Comparison of ENCODE assay signal across 16 cellular contexts in genomic region chr16:31330553-31330890, GRCh38. TPM values are rescaled to one million over a fixed set of nuclear protein-coding genes. Genes with fewer than 3 reads are reported as not detected.
DNase-seq lines count a peak whose midpoint lies in the region; ATAC-seq, FAIRE-seq and TF ChIP-seq lines count a peak whose summit lies in the region.
"Had no signal": no experiment of that assay in that cellular context is flagged by ENCODE, and none has a peak within 500 bp of the region (broad histone marks: within the 10 kb centered on the region; RNA-seq: fewer than 3 reads in every experiment).

No MANE protein-coding gene starts in this region.

- DNase-seq in activated effector memory CD4-positive, alpha-beta T cell treated with anti-CD3 and anti-CD28 coated beads, Interleukin-2, amount 50 U/mL, for 16 hours, result peak; percentile 57
- no peak for DNase-seq in activated effector memory CD4-positive, alpha-beta T cell treated with Interleukin-2 at 50 U/mL for 16 hours
- DNase-seq in WTC11 (ENCODE audit: low spot score) (no peak), endothelial cell of umbilical vein (ENCODE audit: low read depth, low spot score) (no peak), osteocyte (ENCODE audit: extremely low spot score, unreplicated experiment) (no peak), HT-29 (ENCODE audit: low spot score) (no peak)
- DNase-seq: left ventricle myocardium superior; NCI-H1930; NCI-H524 treated with DMSO at 0.1 percent for 48 hours; SK-N-SH; stimulated activated CD4-positive, alpha-beta T cell treated with anti-CD3 and anti-CD28 coated beads, Interleukin-2, amount 100 ng/mL, for 24 hours had no signal

- FAIRE-seq in endothelial cell of umbilical vein (lab: Jason Lieb, UNC), result no peak

- no peaks in the 10 kb centered on the region for H4K20me1 ChIP-seq in endothelial cell of umbilical vein (replicated peaks; ENCODE audit: control insufficient read depth, extremely low read depth, insufficient read depth, low read length)

- no peak overlapping the region for H3K9ac ChIP-seq in endothelial cell of umbilical vein (replicated peaks; ENCODE audit: extremely low read depth, insufficient read depth, low read length)
- H3K9ac ChIP-seq: SK-N-SH had no signal

- BruUV-seq in endothelial cell of umbilical vein (replicated peaks; lab: Mats Ljungman, UMichigan), result no TSS peak

- H3K4me3 Mint-ChIP-seq in WTC11, result peak overlapping the region; percentile 58
- H3K4me3 Mint-ChIP-seq in osteocyte (ENCODE audit: unreplicated experiment), result peak overlapping the region; percentile 46

- H3K27ac Mint-ChIP-seq in WTC11 (no peak overlapping the region), osteocyte (ENCODE audit: unreplicated experiment) (no peak overlapping the region)

- no peak overlapping the region for H3K4me2 ChIP-seq in endothelial cell of umbilical vein (ENCODE audit: insufficient read depth, low read length)

- H3K4me1 ChIP-seq in endothelial cell of umbilical vein (ENCODE audit: control insufficient read depth, extremely low read depth, insufficient read depth, low read length), result no peaks in the 10 kb centered on the region

- dilution Hi-C loops in endothelial cell of umbilical vein (cut with MboI; ENCODE audit: extremely low pct_ligation_motif_present, low sequenced_read_pairs), result no loop called here

- POLR2A ChIA-PET in WTC11 (lab: Charles Lee), result no interaction called here
- POLR2A ChIA-PET in endothelial cell of umbilical vein (lab: Charles Lee), result no interaction called here

- H3K27ac ChIP-seq in endothelial cell of umbilical vein (ENCODE audit: insufficient read depth, low read depth, low read length), result no peak overlapping the region
- H3K27ac ChIP-seq: tibial nerve had no signal

- no peaks in the 10 kb centered on the region for H3K9me1 ChIP-seq in endothelial cell of umbilical vein (replicated peaks; ENCODE audit: control insufficient read depth, extremely low read depth, insufficient read depth, low read length)

- TF ChIP-seq CTCF in WTC11 (IDR thresholded peaks at IDR 0.05) (no peak), endothelial cell of umbilical vein (IDR thresholded peaks at IDR 0.05; ENCODE audit: extremely low read depth in 1 of 2, insufficient read depth in 1 of 2, low read depth in 1 of 2, low read length in 2 of 2) (no peak), osteocyte (IDR thresholded peaks at IDR 0.05) (no peak)

- H3K36me3 Mint-ChIP-seq in WTC11 (no peaks in the 10 kb centered on the region), osteocyte (ENCODE audit: unreplicated experiment) (no peaks in the 10 kb centered on the region)

- H3K27me3 ChIP-seq in endothelial cell of umbilical vein (ENCODE audit: control insufficient read depth in 2 of 2, insufficient read depth in 2 of 2, low read length in 2 of 2), result peaks cover 13 to 18% of the 10 kb centered on the region in 2 experiments

- H3K36me3 ChIP-seq in endothelial cell of umbilical vein (ENCODE audit: control insufficient read depth in 2 of 2, extremely low read depth in 1 of 2, insufficient read depth in 2 of 2, low read length in 2 of 2), result no peaks in the 10 kb centered on the region
- H3K36me3 ChIP-seq: tibial nerve had no signal

- H3K27me3 Mint-ChIP-seq in WTC11 (ENCODE audit: low read depth), result peaks cover 53% of the 10 kb centered on the region
- peaks cover 19% of the 10 kb centered on the region for H3K27me3 Mint-ChIP-seq in osteocyte (ENCODE audit: unreplicated experiment)

- CTCF ChIA-PET in WTC11 (lab: Charles Lee), result interaction anchor here (1.2 kb wide), 1 partner anchor 113 kb away, joined by 3 read pairs; no protein-coding TSS in a partner anchor
- CTCF ChIA-PET in endothelial cell of umbilical vein (lab: Charles Lee), result no interaction called here

- H3K4me1 Mint-ChIP-seq in WTC11, result peaks cover 26% of the 10 kb centered on the region
- peaks cover 3% of the 10 kb centered on the region for H3K4me1 Mint-ChIP-seq in osteocyte (ENCODE audit: unreplicated experiment)

- H3K9me3 Mint-ChIP-seq in WTC11 (peaks cover 3% of the 10 kb centered on the region; the same call in 1 of the 2 replicates), osteocyte (ENCODE audit: unreplicated experiment) (no peaks in the 10 kb centered on the region)

- no peaks in the 10 kb centered on the region for H3K9me3 ChIP-seq in endothelial cell of umbilical vein (replicated peaks; ENCODE audit: control insufficient read depth, insufficient read depth, low read length)
- H3K9me3 ChIP-seq: SK-N-SH had no signal

- H3K4me3 ChIP-seq in endothelial cell of umbilical vein (replicated peaks in 1 of 3; ENCODE audit: insufficient read depth in 1 of 3, low read depth in 1 of 3, low read length in 3 of 3), result no peak overlapping the region

- ATAC-seq in WTC11 (no peak), HG03045 (IDR thresholded peaks at IDR 0.05; ENCODE audit: unreplicated experiment) (no peak), GM21390 (IDR thresholded peaks at IDR 0.05; ENCODE audit: unreplicated experiment) (no peak)
- ATAC-seq: left ventricle myocardium superior, sciatic nerve had no signal

- intact Hi-C loops in endothelial cell of umbilical vein (cut with micrococcal nuclease), result no loop called here

- TF ChIP-seq POLR2A in endothelial cell of umbilical vein (IDR thresholded peaks at IDR 0.05; ENCODE audit: low read depth, low read length), result no peak

- H2AFZ ChIP-seq in endothelial cell of umbilical vein (ENCODE audit: low read depth, low read length), result no peak overlapping the region

- no peaks in the 10 kb centered on the region for H3K79me2 ChIP-seq in endothelial cell of umbilical vein (ENCODE audit: control insufficient read depth, insufficient read depth, low read length)

TF ChIP-seq in WTC11, 78 proteins besides CTCF, POLR2A, EP300 and RAD21 (continues in another document):
- TF ChIP-seq PRDM15 (CRISPR knock-in tag; IDR thresholded peaks at IDR 0.05) (no peak), GTF2I (CRISPR knock-in tag; conservative IDR thresholded peaks at IDR 0.05) (no peak)

TF ChIP-seq in endothelial cell of umbilical vein, 7 proteins besides CTCF, POLR2A, EP300 and RAD21:
- TF ChIP-seq EZH2 (IDR thresholded peaks at IDR 0.05; ENCODE audit: borderline replicate concordance, low read depth, low read length, severe bottlenecking), result peak; percentile 47
- TF ChIP-seq, protein P1, sequence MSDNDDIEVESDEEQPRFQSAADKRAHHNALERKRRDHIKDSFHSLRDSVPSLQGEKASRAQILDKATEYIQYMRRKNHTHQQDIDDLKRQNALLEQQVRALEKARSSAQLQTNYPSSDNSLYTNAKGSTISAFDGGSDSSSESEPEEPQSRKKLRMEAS (IDR thresholded peaks at IDR 0.05; ENCODE audit: insufficient read depth, insufficient read length), result no peak
- no peak for TF ChIP-seq FOS (IDR thresholded peaks at IDR 0.05; ENCODE audit: borderline replicate concordance, insufficient read depth, low read length)
- TF ChIP-seq MYC (IDR thresholded peaks at IDR 0.05; ENCODE audit: low read depth, low read length), result no peak
- no peak for TF ChIP-seq POLR2AphosphoS5 (IDR thresholded peaks at IDR 0.05; ENCODE audit: insufficient read depth, low read depth, low read length)
- no peak for TF ChIP-seq JUN (IDR thresholded peaks at IDR 0.05; ENCODE audit: borderline replicate concordance, insufficient read depth, insufficient read length, low read depth)

RNA-seq across cellular contexts. Expression of gene ITGAX, which starts 24.5 kb away (rescaled TPM):
- total RNA-seq in WTC11 (2021), result 0.25 to 0.33 TPM (median 0.32 TPM) in 3 replicates
- 0.72 and 1.4 TPM in 2 replicates for total RNA-seq in endothelial cell of umbilical vein
- polyA plus RNA-seq in endothelial cell of umbilical vein, result 0.10 and 0.18 TPM in 2 replicates
- polyA plus RNA-seq in endothelial cell of umbilical vein (2011; cell fraction: cytosol; rRNA removed), result 0.30 and 0.32 TPM in 2 replicates
- 0.80 and 0.90 TPM in 2 replicates for polyA plus RNA-seq in endothelial cell of umbilical vein (2011; cell fraction: nucleus; rRNA removed)
- 1.2 TPM in 2 replicates for polyA plus RNA-seq in endothelial cell of umbilical vein (2012)
- polyA minus RNA-seq in endothelial cell of umbilical vein, result 0.15 and 0.32 TPM in 2 replicates
- polyA minus RNA-seq in endothelial cell of umbilical vein (2011; cell fraction: cytosol; rRNA and poly(A)+ RNA removed), result not detected
- polyA minus RNA-seq in endothelial cell of umbilical vein (2011; cell fraction: nucleus; rRNA and poly(A)+ RNA removed), result 0.29 and 0.48 TPM in 2 replicates
- not detected in 2 replicates for total RNA-seq in osteocyte
- 0.15 and 0.26 TPM in 2 replicates for total RNA-seq in HT-29 (2014; rRNA removed; shearing (Covaris generic))
- polyA plus RNA-seq: neural cell had no signal
